ENCODE assay signal across 1 cellular context in genomic region chr11:12179019-12179418, GRCh38.
TF ChIP-seq lines count a peak whose summit lies in the region.

No MANE protein-coding gene starts in this region.

TF ChIP-seq in WTC11, 78 proteins besides CTCF, POLR2A, EP300 and RAD21 (continued from another document):
- no peak for TF ChIP-seq MLX (CRISPR knock-in tag; IDR thresholded peaks at IDR 0.05)
- TF ChIP-seq TP53 (CRISPR knock-in tag; IDR thresholded peaks at IDR 0.05): no peak
- no peak for TF ChIP-seq ZSCAN18 (CRISPR knock-in tag; IDR thresholded peaks at IDR 0.05)
